ENCODE assay signal across 25 cellular contexts in genomic region chr15:100615801-100616200, GRCh38.
"Had no signal": no experiment of that assay in that cellular context is flagged by ENCODE, and none has a peak within 500 bp of the region (broad histone marks: within the 10 kb centered on the region; RNA-seq: fewer than 3 reads in every experiment).

No MANE protein-coding gene starts in this region.

- H3K27ac Mint-ChIP-seq: activated CD8-positive, alpha-beta T cell treated with anti-CD3 and anti-CD28 coated beads, Interleukin-2, amount 10 ng/mL, durations not matched to agents 7 days and 5 days; activated naive CD8-positive, alpha-beta T cell treated with anti-CD3 and anti-CD28 coated beads, Interleukin-2, amount 10 ng/mL, durations not matched to agents 7 days and 5 days; WTC11 had no signal

- DNase-seq: activated CD4-positive, alpha-beta T cell treated with anti-CD3 and anti-CD28 coated beads for 48 hours; activated CD4-positive, alpha-beta T cell treated with anti-CD3 and anti-CD28 coated beads, Interleukin-2, amount 50 U/mL, for 4 hours; activated CD4-positive, CD25-positive, alpha-beta regulatory T cell treated with anti-CD3 and anti-CD28 coated beads, Interleukin-2, amount 50 U/mL, for 72 hours; activated CD8-positive, alpha-beta memory T cell treated with anti-CD3 and anti-CD28 coated beads, Interleukin-2, amount 50 U/mL, for 48 hours; activated CD8-positive, alpha-beta T cell treated with anti-CD3 and anti-CD28 coated beads, Interleukin-2, amount 10 ng/mL, durations not matched to agents 7 days and 5 days; activated naive CD4-positive, alpha-beta T cell treated with anti-CD3 and anti-CD28 coated beads, Interleukin-2, amount 50 U/mL, for 16 hours; activated naive CD8-positive, alpha-beta T cell treated with anti-CD3 and anti-CD28 coated beads, Interleukin-2, amount 10 ng/mL, durations not matched to agents 7 days and 5 days; activated T-cell treated with anti-CD3 and anti-CD28 coated beads, Interleukin-2, amount 50 U/mL, for 1 hour; aorta; central memory CD4-positive, alpha-beta T cell; Karpas-422; NCI-H1092; NCI-H1417; NCI-H1694; NCI-H2029; NCI-H2107; NCI-H510A treated with DMSO at 0.1 percent for 48 hours; NCI-H69; NK-92 treated with Interleukin-12 subunit alpha and Interleukin-12 subunit beta, amount 100 ng/mL, for 24 hours; Peyer's patch; SHP77; SW 1271 had no signal

- H3K27me3 ChIP-seq: Peyer's patch, SJSA1 had no signal

- H3K4me3 ChIP-seq: K562, Peyer's patch, SJSA1 had no signal

- H3K27me3 Mint-ChIP-seq: activated naive CD8-positive, alpha-beta T cell treated with anti-CD3 and anti-CD28 coated beads, Interleukin-2, amount 10 ng/mL, durations not matched to agents 7 days and 5 days had no signal

- H3K27ac ChIP-seq: Peyer's patch, SJSA1 had no signal

- H3K9me3 ChIP-seq: Peyer's patch, SJSA1 had no signal

- H3K4me3 Mint-ChIP-seq: activated CD8-positive, alpha-beta T cell treated with anti-CD3 and anti-CD28 coated beads, Interleukin-2, amount 10 ng/mL, durations not matched to agents 7 days and 5 days; activated naive CD8-positive, alpha-beta T cell treated with anti-CD3 and anti-CD28 coated beads, Interleukin-2, amount 10 ng/mL, durations not matched to agents 7 days and 5 days; WTC11 had no signal

- H3K4me1 ChIP-seq: Peyer's patch, SJSA1 had no signal

- H3K4me1 Mint-ChIP-seq: WTC11 had no signal

- H3K9me3 Mint-ChIP-seq: activated naive CD8-positive, alpha-beta T cell treated with anti-CD3 and anti-CD28 coated beads, Interleukin-2, amount 10 ng/mL, durations not matched to agents 7 days and 5 days; WTC11 had no signal
